17 cellular contexts compared by ENCODE assay signal in the genomic region with DNA sequence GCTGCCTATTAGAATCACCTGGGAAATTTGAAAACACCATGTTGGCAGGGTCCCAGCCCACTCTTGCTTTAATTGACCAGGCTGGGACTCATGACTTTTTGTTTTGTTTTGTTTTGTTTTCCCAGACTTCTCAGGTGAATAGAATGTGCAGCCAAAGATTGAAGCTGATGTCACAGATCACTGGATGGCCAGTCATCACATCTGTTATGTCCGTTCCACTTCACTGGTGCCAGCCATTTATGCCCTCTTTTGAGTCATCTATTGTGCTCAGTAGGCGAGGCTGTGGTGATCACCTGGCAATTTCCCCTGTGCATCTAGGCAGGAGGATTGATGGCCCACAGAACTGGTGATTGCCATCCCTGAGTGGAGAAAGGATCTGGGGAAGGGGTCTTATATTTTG.
DNase-seq lines count a peak whose midpoint lies in the region; ATAC-seq, FAIRE-seq and TF ChIP-seq lines count a peak whose summit lies in the region.
"Had no signal": no experiment of that assay in that cellular context is flagged by ENCODE, and none has a peak within 500 bp of the region (broad histone marks: within the 10 kb centered on the region; RNA-seq: fewer than 3 reads in every experiment).

No MANE protein-coding gene starts in this region.

- no peaks in the 10 kb centered on the region for H3K27me3 Mint-ChIP-seq in WTC11 (ENCODE audit: low read depth)

- H3K4me3 ChIP-seq in bronchial epithelial cell (ENCODE audit: low read depth, low read length) = no peak overlapping the region
- H3K4me3 ChIP-seq: GM23248 had no signal

- no peaks in the 10 kb centered on the region for H3K36me3 Mint-ChIP-seq in WTC11
- H3K36me3 Mint-ChIP-seq: activated naive CD8-positive, alpha-beta T cell treated with anti-CD3 and anti-CD28 coated beads for 36 hours had no signal

- H3K36me3 ChIP-seq in bronchial epithelial cell (ENCODE audit: control insufficient read depth, insufficient read depth, low read length) = no peaks in the 10 kb centered on the region

- POLR2A ChIA-PET in WTC11 (lab: Charles Lee) = no interaction called here

- H3K27ac Mint-ChIP-seq in WTC11 = no peak overlapping the region
- H3K27ac Mint-ChIP-seq: activated naive CD8-positive, alpha-beta T cell treated with anti-CD3 and anti-CD28 coated beads for 36 hours had no signal

- no peaks in the 10 kb centered on the region for H3K27me3 ChIP-seq in bronchial epithelial cell (ENCODE audit: control insufficient read depth, insufficient read depth, low read length)

- CTCF ChIA-PET in WTC11 (lab: Charles Lee) = no interaction called here

- peak; percentile 84 for DNase-seq in DMS53 treated with DMSO at 0.1 percent for 48 hours (lab: John Stamatoyannopoulos, UW; ENCODE audit: unreplicated experiment)
- DNase-seq in NCI-H2029 (lab: John Stamatoyannopoulos, UW) = peak; percentile 94
- DNase-seq in bronchial epithelial cell (ENCODE audit: low read depth) = peak; percentile 2
- no peak for DNase-seq in effector CD8-positive, alpha-beta T cell (lab: John Stamatoyannopoulos, UW)
- DNase-seq in GM19238 (ENCODE audit: insufficient read length, low spot score) = no peak
- DNase-seq in WTC11 (ENCODE audit: low spot score) = no peak
- DNase-seq: activated naive CD8-positive, alpha-beta T cell treated with anti-CD3 and anti-CD28 coated beads for 36 hours; caudate nucleus; DND-41; glutamatergic neuron; GM23248; NCI-H446; posterior cingulate gyrus; T-helper 2 cell had no signal

- 0 out of 2 replicates have a peak, but pooled peaks cover 3% of the 10 kb centered on the region for H3K9me3 Mint-ChIP-seq in WTC11
- H3K9me3 Mint-ChIP-seq: activated naive CD8-positive, alpha-beta T cell treated with anti-CD3 and anti-CD28 coated beads for 36 hours had no signal

- peaks cover 6% of the 10 kb centered on the region for H3K4me1 Mint-ChIP-seq in WTC11
- H3K4me1 Mint-ChIP-seq: activated naive CD8-positive, alpha-beta T cell treated with anti-CD3 and anti-CD28 coated beads for 36 hours had no signal

- TF ChIP-seq CTCF in bronchial epithelial cell (IDR thresholded peaks at IDR 0.05; ENCODE audit: insufficient read depth, low read length, severe bottlenecking) = no peak
- TF ChIP-seq CTCF in WTC11 (IDR thresholded peaks at IDR 0.05) = no peak

- no peak overlapping the region for H3K4me3 Mint-ChIP-seq in WTC11
- H3K4me3 Mint-ChIP-seq: activated naive CD8-positive, alpha-beta T cell treated with anti-CD3 and anti-CD28 coated beads for 36 hours had no signal

- FAIRE-seq in bronchial epithelial cell (lab: Jason Lieb, UNC) = no peak
- FAIRE-seq: keratinocyte had no signal

- peak; percentile 53 for ATAC-seq in GM21576 (IDR thresholded peaks at IDR 0.05; ENCODE audit: unreplicated experiment)
- ATAC-seq in HG02623 (IDR thresholded peaks at IDR 0.05; ENCODE audit: unreplicated experiment) = no peak
- no peak for ATAC-seq in WTC11

TF ChIP-seq in WTC11, 78 proteins besides CTCF, POLR2A, EP300 and RAD21 (continues in another document):
- TF ChIP-seq, protein P1, sequence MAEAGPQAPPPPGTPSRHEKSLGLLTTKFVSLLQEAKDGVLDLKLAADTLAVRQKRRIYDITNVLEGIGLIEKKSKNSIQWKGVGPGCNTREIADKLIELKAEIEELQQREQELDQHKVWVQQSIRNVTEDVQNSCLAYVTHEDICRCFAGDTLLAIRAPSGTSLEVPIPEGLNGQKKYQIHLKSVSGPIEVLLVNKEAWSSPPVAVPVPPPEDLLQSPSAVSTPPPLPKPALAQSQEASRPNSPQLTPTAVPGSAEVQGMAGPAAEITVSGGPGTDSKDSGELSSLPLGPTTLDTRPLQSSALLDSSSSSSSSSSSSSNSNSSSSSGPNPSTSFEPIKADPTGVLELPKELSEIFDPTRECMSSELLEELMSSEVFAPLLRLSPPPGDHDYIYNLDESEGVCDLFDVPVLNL (CRISPR knock-in tag; IDR thresholded peaks at IDR 0.05; ENCODE audit: borderline replicate concordance, low read depth) = no peak
- TF ChIP-seq KAT7 (CRISPR knock-in tag; IDR thresholded peaks at IDR 0.05; ENCODE audit: borderline replicate concordance) (no peak), FOXP1 (CRISPR knock-in tag; IDR thresholded peaks at IDR 0.05; ENCODE audit: borderline replicate concordance) (no peak), ZBTB21 (CRISPR knock-in tag; IDR thresholded peaks at IDR 0.05; ENCODE audit: borderline replicate concordance) (no peak), NFYB (CRISPR knock-in tag; conservative IDR thresholded peaks at IDR 0.05; ENCODE audit: low read depth) (no peak), CREM (CRISPR knock-in tag; IDR thresholded peaks at IDR 0.05) (no peak), MXD4 (CRISPR knock-in tag; IDR thresholded peaks at IDR 0.05; ENCODE audit: borderline replicate concordance) (no peak), ZNF317 (CRISPR knock-in tag; IDR thresholded peaks at IDR 0.05; ENCODE audit: borderline replicate concordance, low read depth) (no peak), NR1H2 (CRISPR knock-in tag; IDR thresholded peaks at IDR 0.05) (no peak), NR2C2 (CRISPR knock-in tag; IDR thresholded peaks at IDR 0.05) (no peak), SMAD4 (CRISPR knock-in tag; IDR thresholded peaks at IDR 0.05) (no peak)
- TF ChIP-seq, protein P2, sequence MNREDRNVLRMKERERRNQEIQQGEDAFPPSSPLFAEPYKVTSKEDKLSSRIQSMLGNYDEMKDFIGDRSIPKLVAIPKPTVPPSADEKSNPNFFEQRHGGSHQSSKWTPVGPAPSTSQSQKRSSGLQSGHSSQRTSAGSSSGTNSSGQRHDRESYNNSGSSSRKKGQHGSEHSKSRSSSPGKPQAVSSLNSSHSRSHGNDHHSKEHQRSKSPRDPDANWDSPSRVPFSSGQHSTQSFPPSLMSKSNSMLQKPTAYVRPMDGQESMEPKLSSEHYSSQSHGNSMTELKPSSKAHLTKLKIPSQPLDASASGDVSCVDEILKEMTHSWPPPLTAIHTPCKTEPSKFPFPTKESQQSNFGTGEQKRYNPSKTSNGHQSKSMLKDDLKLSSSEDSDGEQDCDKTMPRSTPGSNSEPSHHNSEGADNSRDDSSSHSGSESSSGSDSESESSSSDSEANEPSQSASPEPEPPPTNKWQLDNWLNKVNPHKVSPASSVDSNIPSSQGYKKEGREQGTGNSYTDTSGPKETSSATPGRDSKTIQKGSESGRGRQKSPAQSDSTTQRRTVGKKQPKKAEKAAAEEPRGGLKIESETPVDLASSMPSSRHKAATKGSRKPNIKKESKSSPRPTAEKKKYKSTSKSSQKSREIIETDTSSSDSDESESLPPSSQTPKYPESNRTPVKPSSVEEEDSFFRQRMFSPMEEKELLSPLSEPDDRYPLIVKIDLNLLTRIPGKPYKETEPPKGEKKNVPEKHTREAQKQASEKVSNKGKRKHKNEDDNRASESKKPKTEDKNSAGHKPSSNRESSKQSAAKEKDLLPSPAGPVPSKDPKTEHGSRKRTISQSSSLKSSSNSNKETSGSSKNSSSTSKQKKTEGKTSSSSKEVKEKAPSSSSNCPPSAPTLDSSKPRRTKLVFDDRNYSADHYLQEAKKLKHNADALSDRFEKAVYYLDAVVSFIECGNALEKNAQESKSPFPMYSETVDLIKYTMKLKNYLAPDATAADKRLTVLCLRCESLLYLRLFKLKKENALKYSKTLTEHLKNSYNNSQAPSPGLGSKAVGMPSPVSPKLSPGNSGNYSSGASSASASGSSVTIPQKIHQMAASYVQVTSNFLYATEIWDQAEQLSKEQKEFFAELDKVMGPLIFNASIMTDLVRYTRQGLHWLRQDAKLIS (CRISPR knock-in tag; IDR thresholded peaks at IDR 0.05; ENCODE audit: borderline replicate concordance) = no peak
- TF ChIP-seq, protein P3, sequence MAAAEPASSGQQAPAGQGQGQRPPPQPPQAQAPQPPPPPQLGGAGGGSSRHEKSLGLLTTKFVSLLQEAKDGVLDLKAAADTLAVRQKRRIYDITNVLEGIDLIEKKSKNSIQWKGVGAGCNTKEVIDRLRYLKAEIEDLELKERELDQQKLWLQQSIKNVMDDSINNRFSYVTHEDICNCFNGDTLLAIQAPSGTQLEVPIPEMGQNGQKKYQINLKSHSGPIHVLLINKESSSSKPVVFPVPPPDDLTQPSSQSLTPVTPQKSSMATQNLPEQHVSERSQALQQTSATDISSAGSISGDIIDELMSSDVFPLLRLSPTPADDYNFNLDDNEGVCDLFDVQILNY (CRISPR knock-in tag; IDR thresholded peaks at IDR 0.05) = no peak
- TF ChIP-seq, protein P4, sequence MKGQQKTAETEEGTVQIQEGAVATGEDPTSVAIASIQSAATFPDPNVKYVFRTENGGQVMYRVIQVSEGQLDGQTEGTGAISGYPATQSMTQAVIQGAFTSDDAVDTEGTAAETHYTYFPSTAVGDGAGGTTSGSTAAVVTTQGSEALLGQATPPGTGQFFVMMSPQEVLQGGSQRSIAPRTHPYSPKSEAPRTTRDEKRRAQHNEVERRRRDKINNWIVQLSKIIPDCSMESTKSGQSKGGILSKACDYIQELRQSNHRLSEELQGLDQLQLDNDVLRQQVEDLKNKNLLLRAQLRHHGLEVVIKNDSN (CRISPR knock-in tag; IDR thresholded peaks at IDR 0.05) = no peak
- TF ChIP-seq, protein P5, sequence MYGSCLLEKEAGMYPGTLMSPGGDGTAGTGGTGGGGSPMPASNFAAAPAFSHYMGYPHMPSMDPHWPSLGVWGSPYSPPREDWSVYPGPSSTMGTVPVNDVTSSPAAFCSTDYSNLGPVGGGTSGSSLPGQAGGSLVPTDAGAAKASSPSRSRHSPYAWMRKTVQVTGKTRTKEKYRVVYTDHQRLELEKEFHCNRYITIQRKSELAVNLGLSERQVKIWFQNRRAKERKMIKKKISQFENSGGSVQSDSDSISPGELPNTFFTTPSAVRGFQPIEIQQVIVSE (CRISPR knock-in tag; IDR thresholded peaks at IDR 0.05; ENCODE audit: borderline replicate concordance) = no peak

Comparison
In these comparisons a context has a peak if more than half of its experiments do, and no peak if none do; other contexts are left out.
1. DNase-seq: peak in DMS53 treated with DMSO at 0.1 percent for 48 hours (single experiment), NCI-H2029 (single experiment) and bronchial epithelial cell (single experiment); none in effector CD8-positive, alpha-beta T cell (single experiment), GM19238 (single experiment) and WTC11 (single experiment).